ENCODE assay signal across 6 cellular contexts in the genomic region with DNA sequence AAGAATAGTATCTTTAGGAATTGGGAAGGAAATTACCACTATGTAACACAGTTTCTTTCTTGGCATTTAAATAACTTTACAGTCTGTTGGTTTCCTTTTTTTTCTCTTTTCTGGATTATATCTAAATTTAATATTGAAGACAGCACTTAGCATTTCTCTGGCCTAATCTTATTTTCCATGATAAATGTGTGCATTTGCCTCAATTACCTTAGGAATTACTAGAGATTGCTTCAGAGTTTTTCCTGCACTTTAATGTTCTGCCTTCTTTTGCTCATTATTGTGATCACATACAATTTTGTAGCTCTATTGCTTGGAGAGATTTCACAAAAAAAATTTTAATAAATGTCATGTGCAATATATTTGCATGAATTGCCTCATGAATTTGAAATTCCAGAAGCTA. TPM values are rescaled to one million over a fixed set of nuclear protein-coding genes. Genes with fewer than 3 reads are reported as not detected.
"Had no signal": no experiment of that assay in that cellular context is flagged by ENCODE, and none has a peak within 500 bp of the region (broad histone marks: within the 10 kb centered on the region; RNA-seq: fewer than 3 reads in every experiment).

No MANE protein-coding gene starts in this region.

- H3K4me3 ChIP-seq: GM23338 had no signal

- ATAC-seq: GM23338 had no signal

- DNase-seq: H9, HCEC 1CT had no signal

- H3K4me2 ChIP-seq: GM23338 had no signal

- H2AFZ ChIP-seq: GM23338 had no signal

RNA-seq across cellular contexts. Expression of gene DCT, which starts 25.1 kb away (rescaled TPM):
- total RNA-seq: H1, H9, HT-29, IMR-90 had no signal
- polyA plus RNA-seq: GM23338, IMR-90 had no signal
